Comparison of ENCODE assay signal across 6 cellular contexts in the genomic region with DNA sequence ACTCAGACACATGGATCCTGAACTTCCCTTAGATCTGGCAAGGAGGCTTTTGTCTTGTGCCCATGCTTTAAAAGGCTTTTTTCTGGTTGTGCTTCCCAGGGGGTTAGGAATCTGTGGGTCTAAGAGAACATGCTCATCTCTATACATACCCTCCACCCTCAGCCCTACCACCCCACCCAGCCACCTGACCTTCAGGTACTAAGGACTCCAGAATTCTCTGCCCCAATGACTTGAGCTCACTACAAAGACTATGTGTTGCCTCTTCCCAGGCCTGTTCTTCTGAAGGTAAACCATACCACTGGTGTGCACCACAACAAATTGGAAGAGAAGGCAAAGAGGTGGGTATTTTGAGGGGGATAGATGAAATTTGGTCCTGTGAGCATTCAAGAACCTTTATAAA.
"Had no signal": no experiment of that assay in that cellular context is flagged by ENCODE, and none has a peak within 500 bp of the region (broad histone marks: within the 10 kb centered on the region; RNA-seq: fewer than 3 reads in every experiment).

No MANE protein-coding gene starts in this region.

- H3K27ac Mint-ChIP-seq: IgD-negative memory B cell had no signal

- H3K4me3 Mint-ChIP-seq: IgD-negative memory B cell had no signal

- H3K36me3 Mint-ChIP-seq: IgD-negative memory B cell had no signal

- DNase-seq: IMR-90, KBM-7 had no signal

- H3K9me3 Mint-ChIP-seq: IgD-negative memory B cell had no signal

- H3K4me3 ChIP-seq: K562 had no signal

- ATAC-seq: HepG2, K562 had no signal

- H3K4me1 Mint-ChIP-seq: IgD-negative memory B cell had no signal

- H3K27me3 Mint-ChIP-seq: IgD-negative memory B cell had no signal

- H3K27ac ChIP-seq: HL-60 had no signal
